Comparison of ENCODE assay signal across 2 cellular contexts in genomic region chr1:148715518-148715917, GRCh38. TPM values are rescaled to one million over a fixed set of nuclear protein-coding genes. Genes with fewer than 3 reads are reported as not detected.
"Had no signal": no experiment of that assay in that cellular context is flagged by ENCODE, and none has a peak within 500 bp of the region (broad histone marks: within the 10 kb centered on the region; RNA-seq: fewer than 3 reads in every experiment).

No MANE protein-coding gene starts in this region.

RNA-seq across cellular contexts. Expression of gene NUDT4B, which starts 33.1 kb away (rescaled TPM):
- total RNA-seq: MCF 10A, PC-9 had no signal
